ENCODE assay signal across 1 cellular context in genomic region chr2:235105821-235106359, GRCh38.
TF ChIP-seq lines count a peak whose summit lies in the region.

No MANE protein-coding gene starts in this region.

TF ChIP-seq in HepG2, 621 proteins besides CTCF, POLR2A, EP300 and RAD21 (continued from another document and continues in another):
- no peak for TF ChIP-seq FUBP1 (CRISPR knock-in tag; IDR thresholded peaks at IDR 0.05; ENCODE audit: borderline replicate concordance)
- TF ChIP-seq KLF6 (CRISPR knock-in tag; IDR thresholded peaks at IDR 0.05), result no peak
- no peak for TF ChIP-seq ZBTB44 (CRISPR knock-in tag; IDR thresholded peaks at IDR 0.05)
- no peak for TF ChIP-seq IKZF4 (CRISPR knock-in tag; IDR thresholded peaks at IDR 0.05; ENCODE audit: borderline replicate concordance, low read depth, not compliant biosample characterization)
- TF ChIP-seq HDAC6 (IDR thresholded peaks at IDR 0.05; ENCODE audit: low read depth, low read length), result no peak
- no peak for TF ChIP-seq CC2D1A (CRISPR knock-in tag; IDR thresholded peaks at IDR 0.05)
- TF ChIP-seq NAIF1 (CRISPR knock-in tag; IDR thresholded peaks at IDR 0.05; ENCODE audit: borderline replicate concordance), result no peak
- peak; percentile 77 for TF ChIP-seq ZFX (CRISPR knock-in tag; IDR thresholded peaks at IDR 0.05; ENCODE audit: low read depth)
- no peak for TF ChIP-seq FOXA1 (IDR thresholded peaks at IDR 0.05)
- no peak for TF ChIP-seq FOXA1 (CRISPR knock-in tag; IDR thresholded peaks at IDR 0.05)
- TF ChIP-seq ZNF446 (CRISPR knock-in tag; IDR thresholded peaks at IDR 0.05), result no peak
- no peak; the same call in 1 of the 2 replicates for TF ChIP-seq ZNF724P (CRISPR knock-in tag; IDR thresholded peaks at IDR 0.05; ENCODE audit: borderline replicate concordance)
- no peak for TF ChIP-seq JUN (CRISPR knock-in tag; IDR thresholded peaks at IDR 0.05)
- TF ChIP-seq HHEX (CRISPR knock-in tag; IDR thresholded peaks at IDR 0.05), result no peak
- TF ChIP-seq TRAFD1 (CRISPR knock-in tag; IDR thresholded peaks at IDR 0.05; ENCODE audit: borderline replicate concordance), result no peak
- no peak for TF ChIP-seq SIN3A (IDR thresholded peaks at IDR 0.05; ENCODE audit: borderline replicate concordance, low read depth, low read length)
- no peak for TF ChIP-seq CREB3 (CRISPR knock-in tag; IDR thresholded peaks at IDR 0.05)
- peak; percentile 57 for TF ChIP-seq ELF3 (CRISPR knock-in tag; IDR thresholded peaks at IDR 0.05)
- TF ChIP-seq ZNF672 (CRISPR knock-in tag; IDR thresholded peaks at IDR 0.05), result no peak
- no peak for TF ChIP-seq SRY (CRISPR knock-in tag; IDR thresholded peaks at IDR 0.05)
- TF ChIP-seq ZNF569 (CRISPR knock-in tag; IDR thresholded peaks at IDR 0.05; ENCODE audit: borderline replicate concordance), result no peak
- no peak for TF ChIP-seq ATM (IDR thresholded peaks at IDR 0.05; ENCODE audit: borderline replicate concordance)
- TF ChIP-seq SKI (IDR thresholded peaks at IDR 0.05; ENCODE audit: partially characterized antibody), result no peak
- no peak for TF ChIP-seq SMC3 (IDR thresholded peaks at IDR 0.05; ENCODE audit: low read length)
- TF ChIP-seq ZNF768 (CRISPR knock-in tag; IDR thresholded peaks at IDR 0.05), result no peak
- 0 out of 2 replicates have a peak, but pooled peaks have one; percentile 21 for TF ChIP-seq PHF8 (CRISPR knock-in tag; IDR thresholded peaks at IDR 0.05)
- no peak for TF ChIP-seq ZNF574 (CRISPR knock-in tag; IDR thresholded peaks at IDR 0.05)
- TF ChIP-seq ZKSCAN8 (CRISPR knock-in tag; IDR thresholded peaks at IDR 0.05; ENCODE audit: borderline replicate concordance), result 0 out of 2 replicates have a peak, but pooled peaks have one; percentile 24
- TF ChIP-seq ZNF333 (CRISPR knock-in tag; IDR thresholded peaks at IDR 0.05; ENCODE audit: borderline replicate concordance), result no peak
- TF ChIP-seq GTF3A (CRISPR knock-in tag; conservative IDR thresholded peaks at IDR 0.05), result no peak
- TF ChIP-seq ZNF510 (CRISPR knock-in tag; IDR thresholded peaks at IDR 0.05; ENCODE audit: low read depth), result no peak
- TF ChIP-seq ATF4 (CRISPR knock-in tag; IDR thresholded peaks at IDR 0.05), result no peak
- no peak for TF ChIP-seq NR2F2 (IDR thresholded peaks at IDR 0.05; ENCODE audit: borderline replicate concordance, low read depth)
- no peak for TF ChIP-seq KAT8 (CRISPR knock-in tag; IDR thresholded peaks at IDR 0.05)
- no peak for TF ChIP-seq KAT7 (CRISPR knock-in tag; IDR thresholded peaks at IDR 0.05; ENCODE audit: borderline replicate concordance)
- TF ChIP-seq ZNF777 (CRISPR knock-in tag; IDR thresholded peaks at IDR 0.05), result peak; percentile 68
- TF ChIP-seq MAFG (CRISPR knock-in tag; IDR thresholded peaks at IDR 0.05), result no peak
- no peak for TF ChIP-seq PLRG1 (conservative IDR thresholded peaks at IDR 0.05)
- TF ChIP-seq ZNF720 (CRISPR knock-in tag; IDR thresholded peaks at IDR 0.05), result no peak
- TF ChIP-seq DMTF1 (CRISPR knock-in tag; IDR thresholded peaks at IDR 0.05), result no peak
- TF ChIP-seq ZC3H13 (CRISPR knock-in tag; IDR thresholded peaks at IDR 0.05), result no peak
- TF ChIP-seq RXRB (CRISPR knock-in tag; IDR thresholded peaks at IDR 0.05; ENCODE audit: borderline replicate concordance), result peak; percentile 47; the same call in 1 of the 2 replicates
- TF ChIP-seq ZNF260 (CRISPR knock-in tag; IDR thresholded peaks at IDR 0.05; ENCODE audit: borderline replicate concordance, low read depth), result no peak
- TF ChIP-seq IKZF1 (IDR thresholded peaks at IDR 0.05), result no peak
- TF ChIP-seq NCOA5 (CRISPR knock-in tag; IDR thresholded peaks at IDR 0.05), result no peak
- no peak for TF ChIP-seq CSRNP2 (CRISPR knock-in tag; conservative IDR thresholded peaks at IDR 0.05; ENCODE audit: low read depth)
- no peak for TF ChIP-seq RFXAP (CRISPR knock-in tag; IDR thresholded peaks at IDR 0.05; ENCODE audit: borderline replicate concordance)
- TF ChIP-seq ZNF589 (CRISPR knock-in tag; conservative IDR thresholded peaks at IDR 0.05), result no peak
- TF ChIP-seq ZNF678 (CRISPR knock-in tag; IDR thresholded peaks at IDR 0.05), result no peak
